ENCODE assay signal across 20 cellular contexts in the genomic region with DNA sequence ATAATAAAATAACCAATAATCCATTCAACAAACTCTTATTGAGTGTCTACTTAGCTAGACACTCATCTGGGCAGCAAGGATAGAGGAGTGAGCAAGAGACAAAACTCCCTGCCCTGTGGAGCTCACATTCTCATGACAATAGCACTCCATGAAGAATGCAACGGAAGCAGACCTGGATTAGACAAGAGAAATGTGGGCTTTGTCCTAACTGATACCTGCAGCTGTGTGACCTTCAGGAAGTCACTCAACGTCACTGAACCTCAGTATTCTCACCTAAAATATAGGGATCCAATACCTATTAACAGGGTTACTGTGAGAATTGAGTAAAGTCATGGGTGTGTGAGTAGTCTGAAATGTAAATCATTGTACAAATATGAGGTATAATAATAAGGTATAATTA.
A peak's percentile ranks its signal among the peaks of the same experiment; 100 is the strongest.
DNase-seq lines count a peak whose midpoint lies in the region; ATAC-seq, FAIRE-seq and TF ChIP-seq lines count a peak whose summit lies in the region.
"Had no signal": no experiment of that assay in that cellular context is flagged by ENCODE, and none has a peak within 500 bp of the region (broad histone marks: within the 10 kb centered on the region; RNA-seq: fewer than 3 reads in every experiment).

No MANE protein-coding gene starts in this region.

- no peak overlapping the region for H3K27ac Mint-ChIP-seq in GM23338
- peak overlapping the region; percentile 78 to 98 (median 92) for H3K27ac Mint-ChIP-seq in naive thymus-derived CD8-positive, alpha-beta T cell
- peak overlapping the region in 1 of 2 donors; percentile 22 for H3K27ac Mint-ChIP-seq in T-cell
- H3K27ac Mint-ChIP-seq: CD14-positive monocyte, IgD-negative memory B cell had no signal

- H3K4me3 Mint-ChIP-seq in GM23338 (no peak overlapping the region), T-cell (no peak overlapping the region)
- peak overlapping the region in 2 of 10 donors; percentile 12 to 26 for H3K4me3 Mint-ChIP-seq in naive thymus-derived CD8-positive, alpha-beta T cell
- H3K4me3 Mint-ChIP-seq: CD14-positive monocyte; CD4-positive, alpha-beta memory T cell; IgD-negative memory B cell had no signal

- H3K9me3 Mint-ChIP-seq in GM23338 (no peaks in the 10 kb centered on the region), T-cell (no peaks in the 10 kb centered on the region)
- H3K9me3 Mint-ChIP-seq in naive thymus-derived CD8-positive, alpha-beta T cell: peaks cover 0 to 3% (median 0%) of the 10 kb centered on the region in 9 donors
- H3K9me3 Mint-ChIP-seq: IgD-negative memory B cell had no signal

- H3K36me3 ChIP-seq in GM23338 (ENCODE audit: insufficient read depth): no peaks in the 10 kb centered on the region
- no peaks in the 10 kb centered on the region for H3K36me3 ChIP-seq in H1 (ENCODE audit: control insufficient read depth in 2 of 4, insufficient read depth in 4 of 4, low read length in 3 of 4)
- no peaks in the 10 kb centered on the region for H3K36me3 ChIP-seq in GM23248 (ENCODE audit: low read depth)
- H3K36me3 ChIP-seq: BLaER1, HAP-1 had no signal

- H3K4me1 Mint-ChIP-seq in GM23338 (peaks cover 40% of the 10 kb centered on the region), T-cell (peaks cover 53 to 67% (median 66%) of the 10 kb centered on the region in 3 donors)
- peaks cover 36 to 86% (median 76%) of the 10 kb centered on the region in 4 donors for H3K4me1 Mint-ChIP-seq in naive thymus-derived CD8-positive, alpha-beta T cell
- H3K4me1 Mint-ChIP-seq: CD14-positive monocyte, IgD-negative memory B cell had no signal

- ATAC-seq in GM23338 (peak; percentile 93), T-cell (replicated peaks in 1 of 4) (no peak)
- no peak for ATAC-seq in naive thymus-derived CD8-positive, alpha-beta T cell
- ATAC-seq: GM12878, HepG2 had no signal

- in situ Hi-C loops in GM23248 (cut with MboI): no loop called here

- no peak overlapping the region for H2BK12ac ChIP-seq in H1 (ENCODE audit: low read depth, low read length)

- WGBS in H1 (ENCODE audit: extremely low coverage in 1 of 2, insufficient coverage in 1 of 2, insufficient read length in 1 of 2, insufficient replicate concordance in 2 of 2, low coverage in 1 of 2, low lambda C conversion rate in 2 of 2, missing lambda C conversion rate in 1 of 2), 2 experiments: 36% methylated on average over 2 of the region's 2 CpGs; no CpG with 5 or more reads in 1 of the 2 experiments
- WGBS in GM23248 (ENCODE audit: low coverage in 1 of 2, low lambda C conversion rate in 2 of 2, missing lambda C conversion rate in 2 of 2), 2 experiments: 45 to 55% methylated on average over 2 of the region's 2 CpGs

- no peak overlapping the region for H2AK5ac ChIP-seq in H1 (ENCODE audit: low read depth, low read length)

- H3K4me1 ChIP-seq in GM23338 (ENCODE audit: insufficient read depth): peaks cover 36% of the 10 kb centered on the region
- H3K4me1 ChIP-seq in H1 (replicated peaks in 1 of 4; ENCODE audit: control insufficient read depth in 3 of 4, insufficient read depth in 4 of 4, low read length in 3 of 4): peaks cover 0 to 7% (median 2%) of the 10 kb centered on the region in 4 experiments; a peak in 3 of 7 replicates
- no peaks in the 10 kb centered on the region for H3K4me1 ChIP-seq in GM23248 (ENCODE audit: insufficient read depth)
- H3K4me1 ChIP-seq: BLaER1, HAP-1 had no signal

- H3K27me3 Mint-ChIP-seq in GM23338 (ENCODE audit: insufficient read depth, low read depth, poor library complexity): no peaks in the 10 kb centered on the region
- H3K27me3 Mint-ChIP-seq in naive thymus-derived CD8-positive, alpha-beta T cell: no peaks in the 10 kb centered on the region
- no peaks in the 10 kb centered on the region for H3K27me3 Mint-ChIP-seq in T-cell
- H3K27me3 Mint-ChIP-seq: IgD-negative memory B cell had no signal

- no peak overlapping the region for H2AFZ ChIP-seq in GM23338
- H2AFZ ChIP-seq in H1 (ENCODE audit: low read length): no peak overlapping the region
- no peak overlapping the region for H2AFZ ChIP-seq in GM23248

- H3K9me2 ChIP-seq in GM23338 (ENCODE audit: insufficient read depth) (no peaks in the 10 kb centered on the region), GM23248 (ENCODE audit: insufficient read depth) (no peaks in the 10 kb centered on the region)

- no peaks in the 10 kb centered on the region for H3K79me1 ChIP-seq in H1 (ENCODE audit: low read depth, low read length)

- H3K9ac ChIP-seq in H1 (replicated peaks in 1 of 4; ENCODE audit: extremely low read depth in 1 of 4, low read depth in 3 of 4, low read length in 3 of 4) (no peak overlapping the region), GM23248 (no peak overlapping the region)
- H3K9ac ChIP-seq: BLaER1 had no signal

- no peak overlapping the region for H3K18ac ChIP-seq in H1 (ENCODE audit: extremely low read depth, low read length)

- H2BK120ac ChIP-seq in H1 (replicated peaks; ENCODE audit: low read depth, low read length): no peak overlapping the region

- H3K4me2 ChIP-seq in GM23338: peak overlapping the region; percentile 66
- H3K4me2 ChIP-seq in H1 (ENCODE audit: insufficient read depth in 1 of 2, low read depth in 2 of 2, low read length in 2 of 2): 0 out of 4 replicates have a peak overlapping the region, but pooled peaks of 1 of the 2 experiments have one; percentile 11
- H3K4me2 ChIP-seq in GM23248 (ENCODE audit: unreplicated experiment): no peak overlapping the region
- H3K4me2 ChIP-seq: BLaER1 had no signal

- H2BK15ac ChIP-seq in H1 (ENCODE audit: low read length): no peak overlapping the region

- peak; percentile 69 for FAIRE-seq in H1 (lab: Jason Lieb, UNC)
- FAIRE-seq: GM12878, HepG2 had no signal

- TF ChIP-seq CTCF in GM23338 (conservative IDR thresholded peaks at IDR 0.05; ENCODE audit: low read depth in 2 of 2) (no peak), H1 (IDR thresholded peaks at IDR 0.05; ENCODE audit: control extremely low read depth in 1 of 3, insufficient read depth in 1 of 3, low read depth in 1 of 3, low read length in 3 of 3) (no peak)

- DNase-seq in GM23338 (ENCODE audit: low spot score) (peak; percentile 67), H1 (ENCODE audit: low read depth in 1 of 2, low spot score in 2 of 2) (peak in 1 of 2 experiments; percentile 13), iPS-NIHi11 (ENCODE audit: low spot score) (peak; percentile 50), T-cell (no peak), GM23248 (no peak), NCI-H2227 treated with DMSO at 0.1 percent for 48 hours (lab: John Stamatoyannopoulos, UW) (no peak), DMS153 (lab: John Stamatoyannopoulos, UW) (no peak)
- DNase-seq in naive thymus-derived CD8-positive, alpha-beta T cell: no peak
- DNase-seq: 8988T; Calu3; CD4-positive, alpha-beta memory T cell; DMS53; DND-41; EL had no signal

- no peak overlapping the region for H4K8ac ChIP-seq in H1 (ENCODE audit: extremely low read depth, insufficient read depth, low read length)

- no peak overlapping the region for H2BK20ac ChIP-seq in H1 (ENCODE audit: low read length)

- no peak overlapping the region for H3K4me3 ChIP-seq in GM23338
- peak overlapping the region in 1 of 4 experiments; percentile 10; a peak in 1 of 8 replicates for H3K4me3 ChIP-seq in H1 (ENCODE audit: extremely low read depth in 1 of 4, insufficient read depth in 2 of 4, low read depth in 3 of 4, low read length in 4 of 4)
- no peak overlapping the region for H3K4me3 ChIP-seq in GM23248
- H3K4me3 ChIP-seq: BLaER1, GM12878, HAP-1 had no signal

- H4K91ac ChIP-seq in H1 (replicated peaks; ENCODE audit: insufficient read length, low read length): no peak overlapping the region

- TF ChIP-seq EP300 in H1 (IDR thresholded peaks at IDR 0.05; ENCODE audit: borderline replicate concordance in 1 of 2, low read depth in 2 of 2, low read length in 2 of 2): no peak; a peak in 1 of 3 replicates

- POLR2A ChIA-PET in H1 (lab: Charles Lee; ENCODE audit: partially characterized antibody): no interaction called here
- POLR2A ChIA-PET in naive thymus-derived CD8-positive, alpha-beta T cell (lab: Charles Lee): interaction anchor here (2.3 kb wide), 1 partner anchor 11 kb away, joined by 12 read pairs; no protein-coding TSS in a partner anchor
- POLR2A ChIA-PET in T-cell (lab: Charles Lee): no interaction called here

- no peaks in the 10 kb centered on the region for H3K79me2 ChIP-seq in GM23338 (replicated peaks; ENCODE audit: insufficient read depth)
- H3K79me2 ChIP-seq in H1 (ENCODE audit: control insufficient read depth in 1 of 2, insufficient read depth in 2 of 2, low read length in 2 of 2): no peaks in the 10 kb centered on the region
- no peaks in the 10 kb centered on the region for H3K79me2 ChIP-seq in GM23248 (ENCODE audit: insufficient read depth)

- H3K36me3 Mint-ChIP-seq in GM23338 (ENCODE audit: low read depth) (no peaks in the 10 kb centered on the region), T-cell (no peaks in the 10 kb centered on the region)
- peaks cover 0 to 8% (median 0%) of the 10 kb centered on the region in 3 donors for H3K36me3 Mint-ChIP-seq in naive thymus-derived CD8-positive, alpha-beta T cell
- H3K36me3 Mint-ChIP-seq: CD14-positive monocyte; CD4-positive, alpha-beta memory T cell; IgD-negative memory B cell had no signal

- CTCF ChIA-PET in H1 (lab: Charles Lee; ENCODE audit: partially characterized antibody) (interaction anchor here (1.3 to 2.2 kb wide), 3 partner anchors 9 to 856 kb away, joined by 3 to 5 read pairs (median 4); no protein-coding TSS in a partner anchor), T-cell (lab: Charles Lee) (no interaction called here)

- H3K9me3 ChIP-seq in H1 (ENCODE audit: insufficient read depth in 2 of 2, low read depth in 1 of 2, low read length in 1 of 2): no peaks in the 10 kb centered on the region
- no peaks in the 10 kb centered on the region for H3K9me3 ChIP-seq in GM23248 (ENCODE audit: low read depth)
- H3K9me3 ChIP-seq: BLaER1, HAP-1 had no signal

- H3K14ac ChIP-seq in H1 (ENCODE audit: insufficient read length): no peak overlapping the region

- TF ChIP-seq RAD21 in H1 (IDR thresholded peaks at IDR 0.05 in 1 of 2, conservative IDR thresholded peaks at IDR 0.05 in 1 of 2; ENCODE audit: low read depth in 2 of 2, low read length in 2 of 2): no peak

- H3F3A ChIP-seq in GM23338 (replicated peaks; ENCODE audit: low read depth) (no peaks in the 10 kb centered on the region), GM23248 (ENCODE audit: insufficient read depth) (no peaks in the 10 kb centered on the region)

- H3K23ac ChIP-seq in H1 (ENCODE audit: insufficient read length): no peak overlapping the region

- H3K27me3 ChIP-seq in GM23338 (ENCODE audit: insufficient read depth): no peaks in the 10 kb centered on the region
- no peaks in the 10 kb centered on the region for H3K27me3 ChIP-seq in H1 (replicated peaks in 1 of 4; ENCODE audit: control insufficient read depth in 3 of 4, extremely low read depth in 1 of 4, insufficient read depth in 3 of 4, low read length in 3 of 4)
- H3K27me3 ChIP-seq in GM23248 (replicated peaks; ENCODE audit: insufficient read depth): no peaks in the 10 kb centered on the region; the same call in 1 of the 2 replicates
- H3K27me3 ChIP-seq: BLaER1 had no signal

- no peak overlapping the region for H4K5ac ChIP-seq in H1 (ENCODE audit: insufficient read length, low read depth, low read length)

- no peak overlapping the region for H3K27ac ChIP-seq in GM23338 (ENCODE audit: low read depth)
- no peak overlapping the region for H3K27ac ChIP-seq in H1 (ENCODE audit: low read depth, low read length)
- H3K27ac ChIP-seq in GM23248: no peak overlapping the region
- H3K27ac ChIP-seq: BLaER1 had no signal

- no peak overlapping the region for H2BK5ac ChIP-seq in H1 (ENCODE audit: low read depth, low read length)

- no peak overlapping the region for H3K4ac ChIP-seq in H1 (replicated peaks; ENCODE audit: insufficient read length, low read depth, low read length)

- H4K20me1 ChIP-seq in GM23338 (replicated peaks; ENCODE audit: insufficient read depth): no peaks in the 10 kb centered on the region
- H4K20me1 ChIP-seq in H1 (replicated peaks in 1 of 2; ENCODE audit: control insufficient read depth in 1 of 2, insufficient read depth in 2 of 2, low read length in 2 of 2): no peaks in the 10 kb centered on the region
- H4K20me1 ChIP-seq in GM23248 (ENCODE audit: insufficient read depth): no peaks in the 10 kb centered on the region
- H4K20me1 ChIP-seq: BLaER1 had no signal

- H3K23me2 ChIP-seq in H1 (ENCODE audit: low read depth, low read length): no peaks in the 10 kb centered on the region

- H3K56ac ChIP-seq in H1 (replicated peaks; ENCODE audit: insufficient read length, low read depth, low read length): no peak overlapping the region

- TF ChIP-seq POLR2A in H1 (IDR thresholded peaks at IDR 0.05; ENCODE audit: control extremely low read depth in 1 of 2, low read depth in 2 of 2, low read length in 2 of 2): no peak

Comparison
In these comparisons a context has a peak if more than half of its experiments do, and no peak if none do; other contexts are left out.
1. DNase-seq: peak in GM23338 (single experiment) and iPS-NIHi11 (single experiment); none in naive thymus-derived CD8-positive, alpha-beta T cell (0 of 10), T-cell (0 of 34), GM23248 (single experiment), NCI-H2227 treated with DMSO at 0.1 percent for 48 hours (single experiment) and DMS153 (single experiment).